ENCODE assay signal across 8 cellular contexts in the genomic region with DNA sequence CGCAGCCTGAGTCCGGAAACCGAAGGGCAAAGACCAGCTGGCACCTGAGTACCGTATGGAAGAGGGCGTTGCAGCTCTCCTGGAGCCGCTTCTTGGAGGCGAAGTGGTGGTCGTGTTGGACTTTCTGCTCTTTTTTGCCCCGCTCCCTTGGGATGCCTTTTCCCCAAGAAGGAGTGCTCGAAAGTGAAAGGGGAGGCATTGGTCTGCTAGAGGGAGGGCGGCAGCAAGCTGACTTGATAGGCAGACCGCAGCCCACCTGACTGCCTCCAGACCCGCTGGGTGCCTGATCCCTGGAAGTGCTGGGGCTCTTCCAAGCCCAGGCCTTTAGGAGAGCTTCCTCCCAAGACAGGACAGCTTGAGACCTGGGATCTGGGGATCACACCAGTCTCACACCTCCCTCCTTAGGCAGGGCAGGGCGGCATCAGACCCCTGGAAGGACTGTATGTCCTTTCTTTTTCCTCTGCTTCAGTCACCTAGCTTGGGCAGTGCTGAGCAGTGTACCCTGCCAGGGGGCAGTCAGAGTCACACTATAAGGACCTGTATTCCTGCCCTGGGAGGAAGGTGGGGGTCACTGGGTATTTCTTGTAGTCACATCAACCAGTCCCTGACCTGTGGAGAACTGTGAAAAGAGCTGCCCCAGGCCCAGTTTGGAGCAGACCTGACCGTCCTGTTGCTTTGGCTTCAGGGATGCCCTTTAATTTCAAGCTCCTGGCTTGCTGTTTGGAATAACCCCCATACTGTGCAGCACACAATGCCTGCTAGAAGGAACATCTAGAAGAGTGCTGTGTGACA. TPM values are rescaled to one million over a fixed set of nuclear protein-coding genes. Genes with fewer than 3 reads are reported as not detected.
DNase-seq lines count a peak whose midpoint lies in the region; ATAC-seq and TF ChIP-seq lines count a peak whose summit lies in the region.

No MANE protein-coding gene starts in this region.

- ATAC-seq in HG02610 (IDR thresholded peaks at IDR 0.05; ENCODE audit: unreplicated experiment) (peak; percentile 25), activated B cell treated with CpG ODN at 0.5 μM for 24 hours (ENCODE audit: low read depth) (no peak), left ventricle myocardium superior (peak; percentile 4), HG03108 (IDR thresholded peaks at IDR 0.05; ENCODE audit: unreplicated experiment) (no peak), GM19397 (IDR thresholded peaks at IDR 0.05; ENCODE audit: unreplicated experiment) (no peak), HG03354 (IDR thresholded peaks at IDR 0.05; ENCODE audit: poor library complexity, severe bottlenecking, unreplicated experiment) (no peak)

- peak overlapping the region; percentile 88 to 96 (median 95) for H3K4me3 Mint-ChIP-seq in CD8-positive, alpha-beta memory T cell
- peak overlapping the region; percentile 85 for H3K4me3 Mint-ChIP-seq in activated B cell treated with CpG ODN at 0.5 μM for 24 hours

- no peak for TF ChIP-seq EP300 in sigmoid colon (IDR thresholded peaks at IDR 0.05)

- peaks cover 21% of the 10 kb centered on the region for H3K4me1 ChIP-seq in CD8-positive, alpha-beta memory T cell (ENCODE audit: insufficient read depth, low read length)
- peaks cover 0 to 59% (median 57%) of the 10 kb centered on the region in 4 donors for H3K4me1 ChIP-seq in sigmoid colon

- TF ChIP-seq POLR2A in sigmoid colon (IDR thresholded peaks at IDR 0.05) = peak in 1 of 2 donors; percentile 20

- no peaks in the 10 kb centered on the region for H3K27me3 ChIP-seq in CD8-positive, alpha-beta memory T cell (ENCODE audit: insufficient read depth, low read length, poor library complexity, severe bottlenecking)
- H3K27me3 ChIP-seq in sigmoid colon = no peaks in the 10 kb centered on the region

- H3K27me3 Mint-ChIP-seq in CD8-positive, alpha-beta memory T cell = peaks cover 7 to 15% of the 10 kb centered on the region in 2 donors
- H3K27me3 Mint-ChIP-seq in activated B cell treated with CpG ODN at 0.5 μM for 24 hours = peaks cover 19% of the 10 kb centered on the region

- no peak overlapping the region for H3K27ac ChIP-seq in CD8-positive, alpha-beta memory T cell (ENCODE audit: low read depth, low read length)
- peak overlapping the region; percentile 88 to 92 (median 90) for H3K27ac ChIP-seq in sigmoid colon

- no peak for TF ChIP-seq CTCF in activated B cell treated with CpG ODN at 0.5 μM for 24 hours (IDR thresholded peaks at IDR 0.05)
- TF ChIP-seq CTCF in sigmoid colon (IDR thresholded peaks at IDR 0.05) = no peak

- DNase-seq in CD8-positive, alpha-beta memory T cell = no peak
- DNase-seq in activated B cell treated with CpG ODN at 0.5 μM for 24 hours = no peak
- no peak for DNase-seq in left ventricle myocardium superior
- DNase-seq in sigmoid colon = peak; percentile 83

- POLR2A ChIA-PET in CD8-positive, alpha-beta memory T cell (lab: Charles Lee) = interaction anchor here (1.0 to 1.3 kb wide), 2 partner anchors 30 to 82 kb away, joined by 3 read pairs; no protein-coding TSS in a partner anchor
- POLR2A ChIA-PET in activated B cell treated with CpG ODN at 0.5 μM for 24 hours (lab: Charles Lee) = interaction anchor here (0.8 kb wide), 1 partner anchor 319 kb away, joined by 3 read pairs; a partner anchor contains a TSS

- no peaks in the 10 kb centered on the region for H3K9me3 ChIP-seq in CD8-positive, alpha-beta memory T cell (ENCODE audit: low read length)
- no peaks in the 10 kb centered on the region for H3K9me3 ChIP-seq in sigmoid colon

- H3K36me3 Mint-ChIP-seq in CD8-positive, alpha-beta memory T cell = peaks cover 0 to 4% (median 0%) of the 10 kb centered on the region in 3 donors
- peaks cover 2% of the 10 kb centered on the region for H3K36me3 Mint-ChIP-seq in activated B cell treated with CpG ODN at 0.5 μM for 24 hours (ENCODE audit: low read depth)

- H3K4me3 ChIP-seq in CD8-positive, alpha-beta memory T cell (ENCODE audit: low read length) = peak overlapping the region; percentile 47
- H3K4me3 ChIP-seq in sigmoid colon = peak overlapping the region; percentile 81 to 93 (median 86)

- WGBS in sigmoid colon, 2 donors = 6 to 12% methylated on average over 15 of the region's 15 CpGs

- peaks cover 13 to 37% (median 14%) of the 10 kb centered on the region in 3 donors for H3K4me1 Mint-ChIP-seq in CD8-positive, alpha-beta memory T cell
- H3K4me1 Mint-ChIP-seq in activated B cell treated with CpG ODN at 0.5 μM for 24 hours = peaks cover 14% of the 10 kb centered on the region

- no peaks in the 10 kb centered on the region for H3K9me3 Mint-ChIP-seq in CD8-positive, alpha-beta memory T cell
- H3K9me3 Mint-ChIP-seq in activated B cell treated with CpG ODN at 0.5 μM for 24 hours = no peaks in the 10 kb centered on the region

- CTCF ChIA-PET in CD8-positive, alpha-beta memory T cell (lab: Charles Lee) = interaction anchor here (0.7 to 2.6 kb wide), 7 partner anchors 10 to 110 kb away, joined by 3 to 11 read pairs (median 4); a partner anchor contains a TSS
- CTCF ChIA-PET in activated B cell treated with CpG ODN at 0.5 μM for 24 hours (lab: Charles Lee) = no interaction called here

- H3K27ac Mint-ChIP-seq in CD8-positive, alpha-beta memory T cell = peak overlapping the region in 5 of 8 donors; percentile 23 to 66 (median 55)
- H3K27ac Mint-ChIP-seq in activated B cell treated with CpG ODN at 0.5 μM for 24 hours = no peak overlapping the region

- intact Hi-C loops in activated B cell treated with CpG ODN at 0.5 μM for 24 hours (cut with micrococcal nuclease) (no loop called here), left ventricle myocardium superior (cut with micrococcal nuclease) (no loop called here), sigmoid colon (cut with DNase I) (loop anchor here (2.0 to 10.0 kb wide), 4 partner anchors 41 to 599 kb away; a partner anchor contains a TSS)

- no peaks in the 10 kb centered on the region for H3K36me3 ChIP-seq in CD8-positive, alpha-beta memory T cell (ENCODE audit: insufficient read depth, low read length)
- H3K36me3 ChIP-seq in sigmoid colon = no peaks in the 10 kb centered on the region

RNA-seq across cellular contexts. Expression of a gene that starts 2.1 kb away (rescaled TPM):
- 1 to 10 TPM; 5.5 to 6.0 TPM for total RNA-seq in CD8-positive, alpha-beta memory T cell
- 0.43 TPM for polyA plus RNA-seq in CD8-positive, alpha-beta memory T cell
- 1.4 TPM in 2 replicates for total RNA-seq in activated B cell treated with CpG ODN at 0.5 μM for 24 hours
- total RNA-seq in left ventricle myocardium superior = 4.7 TPM
- 1 to 10 TPM; 4.8 to 9.1 (median 6.7) TPM for total RNA-seq in sigmoid colon
- polyA plus RNA-seq in sigmoid colon = 1 to 10 TPM in 1 of 3 donors, under 1 TPM in 2; 0.46 to 1.7 (median 0.60) TPM

RNA-seq across cellular contexts. Expression of a gene that starts 40.3 kb away (rescaled TPM):
- total RNA-seq in CD8-positive, alpha-beta memory T cell = 10 to 100 TPM; 17.7 to 19.0 TPM
- 8.7 TPM for polyA plus RNA-seq in CD8-positive, alpha-beta memory T cell
- total RNA-seq in activated B cell treated with CpG ODN at 0.5 μM for 24 hours (26.8 and 32.3 TPM in 2 replicates), left ventricle myocardium superior (27.0 TPM), sigmoid colon (10 to 100 TPM in 3 of 4 donors, 1 to 10 TPM in 1; 9.7 to 26.9 (median 12.8) TPM)
- polyA plus RNA-seq in sigmoid colon = 1 to 10 TPM; 2.4 to 7.8 (median 2.5) TPM

Comparison
In these comparisons a context has a peak if more than half of its experiments do, and no peak if none do; other contexts are left out.
1. ATAC-seq: peak in HG02610 (single experiment) and left ventricle myocardium superior (single experiment); none in activated B cell treated with CpG ODN at 0.5 μM for 24 hours (single experiment), HG03108 (single experiment), GM19397 (single experiment) and HG03354 (single experiment).